ENCODE assay signal across 17 cellular contexts in genomic region chr9:130424781-130425310, GRCh38. TPM values are rescaled to one million over a fixed set of nuclear protein-coding genes. Genes with fewer than 3 reads are reported as not detected.
"Had no signal": no experiment of that assay in that cellular context is flagged by ENCODE, and none has a peak within 500 bp of the region (broad histone marks: within the 10 kb centered on the region; RNA-seq: fewer than 3 reads in every experiment).

No MANE protein-coding gene starts in this region.

- H3K4me1 Mint-ChIP-seq: immature natural killer cell, memory B cell, naive B cell had no signal

- H3K27ac Mint-ChIP-seq: dendritic cell treated with granulocyte-macrophage colony-stimulating factor and Interleukin-4, amounts not matched to agents 40 ng/mL and 50 ng/mL, for 4 days; immature natural killer cell; memory B cell; naive B cell; nephron progenitor cell had no signal

- DNase-seq: esophagus squamous epithelium; foreskin fibroblast; glutamatergic neuron; immature natural killer cell; left lung; lower lobe of right lung; naive B cell; nephron progenitor cell; small intestine; stimulated activated CD4-positive, alpha-beta T cell treated with anti-CD3 and anti-CD28 coated beads, Interleukin-12 subunit alpha, Interleukin-12 subunit beta, amount 100 ng/mL, for 4 hours; stimulated activated CD4-positive, alpha-beta T cell treated with anti-CD3 and anti-CD28 coated beads, Interleukin-2, amount 100 ng/mL, for 48 hours; stimulated activated naive CD4-positive, alpha-beta T cell treated with Interleukin-2 at 50 U/mL for 16 hours; trophoblast cell had no signal

- H3K27me3 ChIP-seq: gastroesophageal sphincter, left lung had no signal

- H3K36me3 Mint-ChIP-seq: immature natural killer cell, memory B cell had no signal

- H3K9me3 ChIP-seq: esophagus squamous epithelium, gastroesophageal sphincter, left lung, lower lobe of right lung, neutrophil had no signal

- ATAC-seq: gastroesophageal sphincter, left lung, lower lobe of right lung had no signal

- H3K4me3 ChIP-seq: esophagus squamous epithelium, gastroesophageal sphincter, left lung, lower lobe of right lung had no signal

- H3K27ac ChIP-seq: esophagus squamous epithelium, gastroesophageal sphincter, left lung, lower lobe of right lung, neutrophil had no signal

- H3K9me3 Mint-ChIP-seq: immature natural killer cell had no signal

- H3K36me3 ChIP-seq: esophagus squamous epithelium, left lung, lower lobe of right lung, neutrophil had no signal

- H3K4me3 Mint-ChIP-seq: dendritic cell treated with granulocyte-macrophage colony-stimulating factor and Interleukin-4, amounts not matched to agents 40 ng/mL and 50 ng/mL, for 4 days; immature natural killer cell; memory B cell; naive B cell; nephron progenitor cell had no signal

RNA-seq across cellular contexts. Expression of gene ASS1, which starts 19.9 kb away (rescaled TPM):
- polyA plus RNA-seq: immature natural killer cell had no signal
